Comparison of ENCODE assay signal across 16 cellular contexts in genomic region chr1:200755456-200755855, GRCh38. TPM values are rescaled to one million over a fixed set of nuclear protein-coding genes. Genes with fewer than 3 reads are reported as not detected.
A peak's percentile ranks its signal among the peaks of the same experiment; 100 is the strongest.
DNase-seq lines count a peak whose midpoint lies in the region; ATAC-seq and TF ChIP-seq lines count a peak whose summit lies in the region.
"Had no signal": no experiment of that assay in that cellular context is flagged by ENCODE, and none has a peak within 500 bp of the region (broad histone marks: within the 10 kb centered on the region; RNA-seq: fewer than 3 reads in every experiment).

No MANE protein-coding gene starts in this region.

- ATAC-seq in RWPE2 (ENCODE audit: low read depth): peak; percentile 26; the same call in 1 of the 3 replicates
- no peak for ATAC-seq in GM19351 (IDR thresholded peaks at IDR 0.05; ENCODE audit: unreplicated experiment)
- ATAC-seq: GM12878 had no signal

- H3K9me3 ChIP-seq in mammary epithelial cell (replicated peaks; ENCODE audit: insufficient read depth, low read length) (no peaks in the 10 kb centered on the region), RWPE2 (ENCODE audit: severe bottlenecking) (no peaks in the 10 kb centered on the region)
- H3K9me3 ChIP-seq: HAP-1 had no signal

- CTCF ChIA-PET in MCF 10A (lab: Yijun Ruan, JAX): interaction anchor here (0.5 to 1.4 kb wide), 7 partner anchors 19 to 133 kb away, joined by 3 to 6 read pairs (median 4); no protein-coding TSS in a partner anchor
- CTCF ChIA-PET in mammary epithelial cell (lab: Charles Lee; ENCODE audit: low non-redundant PET): no interaction called here

- H3K27me3 Mint-ChIP-seq in MCF 10A (ENCODE audit: insufficient read depth, unreplicated experiment) (no peaks in the 10 kb centered on the region), type B pancreatic cell (no peaks in the 10 kb centered on the region)
- peaks cover 20% of the 10 kb centered on the region for H3K27me3 Mint-ChIP-seq in T-helper 2 cell treated with Interferon-gamma antibody and Interleukin-4, amounts not matched to agents 5 μg/mL and 100 μg/mL, for 36 hours (ENCODE audit: low read depth)

- intact Hi-C loops in MCF 10A (cut with micrococcal nuclease) (no loop called here), mammary epithelial cell (cut with micrococcal nuclease) (no loop called here)

- H3K36me3 Mint-ChIP-seq in MCF 10A (ENCODE audit: insufficient read depth, unreplicated experiment) (peaks cover 12% of the 10 kb centered on the region), type B pancreatic cell (peaks cover 24% of the 10 kb centered on the region)
- no peaks in the 10 kb centered on the region for H3K36me3 Mint-ChIP-seq in T-helper 2 cell treated with Interferon-gamma antibody and Interleukin-4, amounts not matched to agents 5 μg/mL and 100 μg/mL, for 36 hours (ENCODE audit: low read depth)
- H3K36me3 Mint-ChIP-seq: CD4-positive, alpha-beta memory T cell had no signal

- H3K36me3 ChIP-seq in mammary epithelial cell (ENCODE audit: insufficient read depth, low read length): peaks cover 5% of the 10 kb centered on the region
- peaks cover 49% of the 10 kb centered on the region for H3K36me3 ChIP-seq in RWPE2 (ENCODE audit: low read depth)

- no peak overlapping the region for H3K4me2 ChIP-seq in mammary epithelial cell (ENCODE audit: insufficient read depth, low read depth, low read length)

- BruUV-seq in MCF 10A (replicated peaks; lab: Mats Ljungman, UMichigan): no TSS peak
- no TSS peak for BruUV-seq in mammary epithelial cell (replicated peaks; lab: Mats Ljungman, UMichigan)

- H2AFZ ChIP-seq in mammary epithelial cell (ENCODE audit: low read depth, low read length): no peak overlapping the region

- H3K4me1 ChIP-seq in mammary epithelial cell (ENCODE audit: insufficient read depth, low read length) (no peaks in the 10 kb centered on the region), RWPE2 (ENCODE audit: insufficient read depth, poor library complexity, severe bottlenecking) (peaks cover 26% of the 10 kb centered on the region)
- H3K4me1 ChIP-seq: HAP-1 had no signal

- no peak overlapping the region for H3K27ac ChIP-seq in mammary epithelial cell (ENCODE audit: insufficient read depth, low read depth, low read length)
- H3K27ac ChIP-seq in RWPE2 (ENCODE audit: poor library complexity, severe bottlenecking): peak overlapping the region; percentile 25
- peak overlapping the region; percentile 36 for H3K27ac ChIP-seq in epithelial cell of prostate

- no peaks in the 10 kb centered on the region for H4K20me1 ChIP-seq in mammary epithelial cell (ENCODE audit: insufficient read depth, low read length)

- no peaks in the 10 kb centered on the region for H3K27me3 ChIP-seq in mammary epithelial cell (ENCODE audit: insufficient read depth, low read length)
- no peaks in the 10 kb centered on the region for H3K27me3 ChIP-seq in RWPE2 (ENCODE audit: insufficient read depth, poor library complexity, severe bottlenecking)

- POLR2A ChIA-PET in MCF 10A (lab: Yijun Ruan, JAX): interaction anchor here (0.5 to 2.2 kb wide), 13 partner anchors 12 to 404 kb away, joined by 3 to 8 read pairs (median 4); partner anchors contain the start of gene DDX59

- peak overlapping the region; percentile 14 for H3K27ac Mint-ChIP-seq in MCF 10A (ENCODE audit: low read depth, unreplicated experiment)
- peak overlapping the region; percentile 17 for H3K27ac Mint-ChIP-seq in type B pancreatic cell
- H3K27ac Mint-ChIP-seq in T-helper 2 cell treated with Interferon-gamma antibody and Interleukin-4, amounts not matched to agents 5 μg/mL and 100 μg/mL, for 36 hours: no peak overlapping the region
- H3K27ac Mint-ChIP-seq: CD4-positive, alpha-beta memory T cell; HFFc6 had no signal

- H3K9ac ChIP-seq in mammary epithelial cell (ENCODE audit: insufficient read depth, low read length): no peak overlapping the region

- in situ Hi-C loops in mammary epithelial cell (cut with MboI; ENCODE audit: low sequenced_read_pairs in 2 of 2): no loop called here

- no peak for TF ChIP-seq CTCF in MCF 10A (IDR thresholded peaks at IDR 0.05; ENCODE audit: unreplicated experiment)
- no peak for TF ChIP-seq CTCF in mammary epithelial cell (conservative IDR thresholded peaks at IDR 0.05 in 1 of 2, IDR thresholded peaks at IDR 0.05 in 1 of 2; ENCODE audit: extremely low read depth in 1 of 2, insufficient read depth in 1 of 2, low read depth in 1 of 2, low read length in 2 of 2)
- no peak for TF ChIP-seq CTCF in RWPE2 (IDR thresholded peaks at IDR 0.05; ENCODE audit: poor library complexity, severe bottlenecking)
- no peak for TF ChIP-seq CTCF in type B pancreatic cell (conservative IDR thresholded peaks at IDR 0.05)

- H3K4me3 Mint-ChIP-seq in MCF 10A (ENCODE audit: unreplicated experiment) (no peak overlapping the region), type B pancreatic cell (no peak overlapping the region)
- H3K4me3 Mint-ChIP-seq in T-helper 2 cell treated with Interferon-gamma antibody and Interleukin-4, amounts not matched to agents 5 μg/mL and 100 μg/mL, for 36 hours: no peak overlapping the region
- H3K4me3 Mint-ChIP-seq: CD4-positive, alpha-beta memory T cell; HFFc6 had no signal

- H3K9me3 Mint-ChIP-seq in MCF 10A (ENCODE audit: unreplicated experiment): no peaks in the 10 kb centered on the region
- H3K9me3 Mint-ChIP-seq in type B pancreatic cell: no peaks in the 10 kb centered on the region
- no peaks in the 10 kb centered on the region for H3K9me3 Mint-ChIP-seq in T-helper 2 cell treated with Interferon-gamma antibody and Interleukin-4, amounts not matched to agents 5 μg/mL and 100 μg/mL, for 36 hours
- H3K9me3 Mint-ChIP-seq: CD4-positive, alpha-beta memory T cell; HFFc6 had no signal

- 100% methylated on average over 3 of the region's 3 CpGs for WGBS in mammary epithelial cell (ENCODE audit: low coverage, missing lambda C conversion rate)

- peaks cover 55% of the 10 kb centered on the region for H3K4me1 Mint-ChIP-seq in MCF 10A (ENCODE audit: insufficient read depth, unreplicated experiment)
- peaks cover 35% of the 10 kb centered on the region for H3K4me1 Mint-ChIP-seq in type B pancreatic cell (ENCODE audit: unreplicated experiment)
- peaks cover 5% of the 10 kb centered on the region for H3K4me1 Mint-ChIP-seq in T-helper 2 cell treated with Interferon-gamma antibody and Interleukin-4, amounts not matched to agents 5 μg/mL and 100 μg/mL, for 36 hours (ENCODE audit: low read depth)

- DNase-seq in MCF 10A (ENCODE audit: unreplicated experiment) (no peak), mammary epithelial cell (no peak), RWPE2 (ENCODE audit: low spot score) (no peak), epithelial cell of prostate (ENCODE audit: low read depth, low spot score) (no peak), type B pancreatic cell (ENCODE audit: extremely low spot score, unreplicated experiment) (no peak), inferior parietal cortex (ENCODE audit: extremely low spot score) (no peak)
- no peak for DNase-seq in T-helper 2 cell treated with Interferon-gamma antibody and Interleukin-4, amounts not matched to agents 5 μg/mL and 100 μg/mL, for 36 hours (ENCODE audit: low spot score)
- DNase-seq: 8988T; C1 segment of cervical spinal cord; CD4-positive, alpha-beta memory T cell; DMS79; GOT3; HFFc6 had no signal

- peaks cover 96% of the 10 kb centered on the region for H3K79me2 ChIP-seq in mammary epithelial cell (ENCODE audit: insufficient read depth, low read length)

- H3K4me3 ChIP-seq in mammary epithelial cell (replicated peaks in 1 of 3; ENCODE audit: insufficient read depth in 1 of 3, low read depth in 2 of 3, low read length in 3 of 3): no peak overlapping the region
- no peak overlapping the region for H3K4me3 ChIP-seq in RWPE2 (ENCODE audit: severe bottlenecking)
- H3K4me3 ChIP-seq: GM12878, HAP-1 had no signal

- dilution Hi-C loops in mammary epithelial cell (cut with HindIII; ENCODE audit: low sequenced_read_pairs): no loop called here

RNA-seq across cellular contexts. Expression of gene CAMSAP2, which starts 16.8 kb away (rescaled TPM):
- total RNA-seq in MCF 10A (2022) (144 and 209 TPM in 2 replicates), mammary epithelial cell (100 to 1,000 TPM in 1 of 2 donors, 10 to 100 TPM in 1; 79.7 to 118 TPM), type B pancreatic cell (ENCODE audit: low replicate concordance) (27.4 and 28.5 TPM in 2 replicates)
- 17.9 TPM for polyA plus RNA-seq in mammary epithelial cell
- polyA minus RNA-seq in mammary epithelial cell: 107 TPM
